1 cellular context compared by ENCODE assay signal in genomic region chr6:109381007-109381746, GRCh38.
TF ChIP-seq lines count a peak whose summit lies in the region.

No MANE protein-coding gene starts in this region.

TF ChIP-seq in HCT116, 20 proteins besides CTCF, POLR2A, EP300 and RAD21:
- no peak for TF ChIP-seq ELF1 (IDR thresholded peaks at IDR 0.05; ENCODE audit: borderline replicate concordance, low read depth)
- TF ChIP-seq SIN3A (IDR thresholded peaks at IDR 0.05; ENCODE audit: low read depth): peak; percentile 10; the same call in 1 of the 2 replicates
- no peak for TF ChIP-seq SP1 (IDR thresholded peaks at IDR 0.05; ENCODE audit: low read depth)
